ENCODE assay signal across 17 cellular contexts in the genomic region with DNA sequence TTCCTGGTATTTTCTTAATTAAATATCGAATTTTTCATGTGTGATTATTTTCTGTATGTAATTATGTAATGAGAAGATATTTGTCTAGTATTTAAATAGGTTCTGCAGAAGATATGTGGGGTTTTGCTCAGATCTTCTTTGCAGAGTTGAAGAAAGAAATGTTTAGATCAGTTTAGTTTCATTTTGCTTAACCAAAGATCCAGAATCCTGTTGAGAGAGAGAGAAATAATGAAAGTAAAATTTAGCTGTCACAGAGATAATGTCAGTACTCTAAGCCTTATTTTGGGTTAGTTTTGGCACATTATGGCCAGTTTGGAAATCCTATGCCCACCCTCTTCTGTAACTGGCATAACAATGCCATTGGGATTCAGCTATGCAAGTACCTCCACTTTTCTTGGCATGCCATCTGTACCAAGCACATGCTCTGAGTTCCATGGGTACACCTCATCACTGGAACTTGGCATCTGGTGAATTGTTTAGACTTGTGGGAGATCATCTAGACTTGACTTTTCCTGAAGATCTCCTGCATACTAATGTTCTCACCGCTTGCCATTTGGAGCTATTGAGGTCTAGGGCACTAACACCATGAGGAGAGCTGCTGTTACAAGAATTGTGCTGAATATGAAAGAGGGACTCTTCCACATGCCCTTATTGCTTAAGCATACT. TPM values are rescaled to one million over a fixed set of nuclear protein-coding genes. Genes with fewer than 3 reads are reported as not detected.
DNase-seq lines count a peak whose midpoint lies in the region; ATAC-seq, FAIRE-seq and TF ChIP-seq lines count a peak whose summit lies in the region.
"Had no signal": no experiment of that assay in that cellular context is flagged by ENCODE, and none has a peak within 500 bp of the region (broad histone marks: within the 10 kb centered on the region; RNA-seq: fewer than 3 reads in every experiment).

No MANE protein-coding gene starts in this region.

- H3K27me3 Mint-ChIP-seq in activated T-cell treated with anti-CD3 and anti-CD28 coated beads, Interleukin-2, amount 50 U/mL, for 72 hours (ENCODE audit: low read depth), result no peaks in the 10 kb centered on the region
- no peaks in the 10 kb centered on the region for H3K27me3 Mint-ChIP-seq in progenitor cell of endocrine pancreas

- H3K27ac ChIP-seq in MM.1S (ENCODE audit: low read length), result no peak overlapping the region
- H3K27ac ChIP-seq in H1 (ENCODE audit: low read depth, low read length), result no peak overlapping the region
- H3K27ac ChIP-seq: SK-N-MC had no signal

- POLR2A ChIA-PET in H1 (lab: Charles Lee; ENCODE audit: partially characterized antibody), result no interaction called here

- no peak overlapping the region for H2AK5ac ChIP-seq in H1 (ENCODE audit: low read depth, low read length)

- no peak for ATAC-seq in activated T-cell treated with anti-CD3 and anti-CD28 coated beads, Interleukin-2, amount 50 U/mL, for 72 hours (replicated peaks in 1 of 2)
- ATAC-seq in GM18867 (IDR thresholded peaks at IDR 0.05; ENCODE audit: unreplicated experiment), result no peak
- no peak for ATAC-seq in HG03378 (IDR thresholded peaks at IDR 0.05; ENCODE audit: unreplicated experiment)

- no peak for TF ChIP-seq CTCF in MM.1S (IDR thresholded peaks at IDR 0.05; ENCODE audit: low read length)
- no peak for TF ChIP-seq CTCF in H1 (IDR thresholded peaks at IDR 0.05; ENCODE audit: control extremely low read depth in 1 of 3, insufficient read depth in 1 of 3, low read depth in 1 of 3, low read length in 3 of 3)
- TF ChIP-seq CTCF in progenitor cell of endocrine pancreas (IDR thresholded peaks at IDR 0.05; ENCODE audit: unreplicated experiment), result no peak

- H3K36me3 ChIP-seq in MM.1S (replicated peaks; ENCODE audit: insufficient read depth, low read length), result no peaks in the 10 kb centered on the region; the same call in 1 of the 2 replicates
- peaks cover 0 to 4% (median 0%) of the 10 kb centered on the region in 4 experiments; a peak in 3 of 8 replicates for H3K36me3 ChIP-seq in H1 (ENCODE audit: control insufficient read depth in 2 of 4, insufficient read depth in 4 of 4, low read length in 3 of 4)
- H3K36me3 ChIP-seq: ovary had no signal

- FAIRE-seq in H1 (lab: Jason Lieb, UNC), result no peak

- H3K4ac ChIP-seq in H1 (replicated peaks; ENCODE audit: insufficient read length, low read depth, low read length), result no peak overlapping the region

- H4K8ac ChIP-seq in H1 (ENCODE audit: extremely low read depth, insufficient read depth, low read length), result no peak overlapping the region

- H4K20me1 ChIP-seq in MM.1S (ENCODE audit: insufficient read depth, low read length) (no peaks in the 10 kb centered on the region), H1 (replicated peaks in 1 of 2; ENCODE audit: control insufficient read depth in 1 of 2, insufficient read depth in 2 of 2, low read length in 2 of 2) (no peaks in the 10 kb centered on the region)

- 0 out of 2 replicates have a peak overlapping the region, but pooled peaks have one; percentile 66 for H2BK15ac ChIP-seq in H1 (ENCODE audit: low read length)

- H3K4me1 ChIP-seq in MM.1S (ENCODE audit: low read length) (0 out of 2 replicates have a peak, but pooled peaks cover 5% of the 10 kb centered on the region), H1 (replicated peaks in 1 of 4; ENCODE audit: control insufficient read depth in 3 of 4, insufficient read depth in 4 of 4, low read length in 3 of 4) (peaks cover 0 to 6% (median 0%) of the 10 kb centered on the region in 4 experiments; a peak in 2 of 7 replicates)

- H3K4me3 Mint-ChIP-seq in activated T-cell treated with anti-CD3 and anti-CD28 coated beads, Interleukin-2, amount 50 U/mL, for 72 hours, result no peak overlapping the region
- no peak overlapping the region for H3K4me3 Mint-ChIP-seq in progenitor cell of endocrine pancreas (ENCODE audit: low read depth)

- H3K4me1 Mint-ChIP-seq in activated T-cell treated with anti-CD3 and anti-CD28 coated beads, Interleukin-2, amount 50 U/mL, for 72 hours (ENCODE audit: low read depth), result peaks cover 18% of the 10 kb centered on the region
- peaks cover 62% of the 10 kb centered on the region for H3K4me1 Mint-ChIP-seq in progenitor cell of endocrine pancreas (ENCODE audit: low read depth)

- 90% methylated on average over 2 of the region's 2 CpGs; no CpG with 5 or more reads in 1 of the 2 experiments for WGBS in H1 (ENCODE audit: extremely low coverage in 1 of 2, insufficient coverage in 1 of 2, insufficient read length in 1 of 2, insufficient replicate concordance in 2 of 2, low coverage in 1 of 2, low lambda C conversion rate in 2 of 2, missing lambda C conversion rate in 1 of 2), 2 experiments

- DNase-seq in activated T-cell treated with anti-CD3 and anti-CD28 coated beads, Interleukin-2, amount 50 U/mL, for 72 hours, result no peak
- no peak for DNase-seq in activated T-cell treated with anti-CD3 and anti-CD28 coated beads, Interleukin-2, amount 50 U/mL, for 1 hour
- DNase-seq in MM.1S (peak; percentile 23), H1 (ENCODE audit: low read depth in 1 of 2, low spot score in 2 of 2) (no peak), progenitor cell of endocrine pancreas (ENCODE audit: low spot score, unreplicated experiment) (no peak), NCI-H1048 (lab: John Stamatoyannopoulos, UW) (no peak)
- DNase-seq: amygdala, dermis blood vessel endothelial cell, NCI-H2227 treated with DMSO at 0.1 percent for 48 hours, ovary had no signal

- no peak overlapping the region for H3K18ac ChIP-seq in H1 (ENCODE audit: extremely low read depth, low read length)

- H3K23ac ChIP-seq in H1 (ENCODE audit: insufficient read length), result no peak overlapping the region

- H3K4me3 ChIP-seq in MM.1S (ENCODE audit: low read length) (no peak overlapping the region), H1 (ENCODE audit: extremely low read depth in 1 of 4, insufficient read depth in 2 of 4, low read depth in 3 of 4, low read length in 4 of 4) (no peak overlapping the region)
- H3K4me3 ChIP-seq: ovary, SK-N-MC had no signal

- H3K79me2 ChIP-seq in MM.1S (ENCODE audit: low read length), result no peaks in the 10 kb centered on the region
- no peaks in the 10 kb centered on the region for H3K79me2 ChIP-seq in H1 (ENCODE audit: control insufficient read depth in 1 of 2, insufficient read depth in 2 of 2, low read length in 2 of 2)

- H3K4me2 ChIP-seq in MM.1S (ENCODE audit: low read depth, low read length) (peak overlapping the region; percentile 21; the same call in 1 of the 2 replicates), H1 (ENCODE audit: insufficient read depth in 1 of 2, low read depth in 2 of 2, low read length in 2 of 2) (no peak overlapping the region)

- no peak overlapping the region for H2BK120ac ChIP-seq in H1 (replicated peaks; ENCODE audit: low read depth, low read length)

- H3K9me2 ChIP-seq in MM.1S (replicated peaks; ENCODE audit: insufficient read depth, low read length), result no peaks in the 10 kb centered on the region

- H2AFZ ChIP-seq in MM.1S (ENCODE audit: low read length) (no peak overlapping the region), H1 (ENCODE audit: low read length) (no peak overlapping the region)

- H3K36me3 Mint-ChIP-seq in activated T-cell treated with anti-CD3 and anti-CD28 coated beads, Interleukin-2, amount 50 U/mL, for 72 hours (ENCODE audit: insufficient read depth in 2 of 2), result peaks cover 1 to 9% of the 10 kb centered on the region in 2 donors
- H3K36me3 Mint-ChIP-seq in progenitor cell of endocrine pancreas (ENCODE audit: insufficient read depth), result peaks cover 25% of the 10 kb centered on the region

- H4K5ac ChIP-seq in H1 (ENCODE audit: insufficient read length, low read depth, low read length), result no peak overlapping the region

- no peak overlapping the region for H2BK20ac ChIP-seq in H1 (ENCODE audit: low read length)

- H3K79me1 ChIP-seq in H1 (ENCODE audit: low read depth, low read length), result no peaks in the 10 kb centered on the region

- no peaks in the 10 kb centered on the region for H3F3A ChIP-seq in MM.1S (ENCODE audit: insufficient read depth, low read length)

- TF ChIP-seq EP300 in H1 (IDR thresholded peaks at IDR 0.05; ENCODE audit: borderline replicate concordance in 1 of 2, low read depth in 2 of 2, low read length in 2 of 2), result no peak

- no peaks in the 10 kb centered on the region; the same call in 1 of the 2 replicates for H3K23me2 ChIP-seq in H1 (ENCODE audit: low read depth, low read length)

- CTCF ChIA-PET in H1 (lab: Charles Lee; ENCODE audit: partially characterized antibody), result interaction anchor here (1.0 to 1.1 kb wide), 3 partner anchors 10 to 1512 kb away, joined by 3 to 4 read pairs (median 4); no protein-coding TSS in a partner anchor

- H3K27ac Mint-ChIP-seq in activated T-cell treated with anti-CD3 and anti-CD28 coated beads, Interleukin-2, amount 50 U/mL, for 72 hours, result peak overlapping the region; percentile 35
- H3K27ac Mint-ChIP-seq in progenitor cell of endocrine pancreas, result peak overlapping the region; percentile 80

- H3K56ac ChIP-seq in H1 (replicated peaks; ENCODE audit: insufficient read length, low read depth, low read length), result no peak overlapping the region

- H3K27me3 ChIP-seq in MM.1S (replicated peaks; ENCODE audit: insufficient read depth, low read length) (no peaks in the 10 kb centered on the region), H1 (replicated peaks in 1 of 4; ENCODE audit: control insufficient read depth in 3 of 4, extremely low read depth in 1 of 4, insufficient read depth in 3 of 4, low read length in 3 of 4) (no peaks in the 10 kb centered on the region)
- H3K27me3 ChIP-seq: ovary had no signal

- H3K9me3 ChIP-seq in MM.1S (replicated peaks; ENCODE audit: insufficient read depth, low read length), result no peaks in the 10 kb centered on the region
- H3K9me3 ChIP-seq in H1 (ENCODE audit: insufficient read depth in 2 of 2, low read depth in 1 of 2, low read length in 1 of 2), result no peaks in the 10 kb centered on the region
- H3K9me3 ChIP-seq: ovary had no signal

- no peak overlapping the region for H3K14ac ChIP-seq in H1 (ENCODE audit: insufficient read length)

- H4K91ac ChIP-seq in H1 (replicated peaks; ENCODE audit: insufficient read length, low read length), result no peak overlapping the region

- H2BK12ac ChIP-seq in H1 (ENCODE audit: low read depth, low read length), result no peak overlapping the region; the same call in 1 of the 2 replicates

- no peak for TF ChIP-seq RAD21 in H1 (IDR thresholded peaks at IDR 0.05 in 1 of 2, conservative IDR thresholded peaks at IDR 0.05 in 1 of 2; ENCODE audit: low read depth in 2 of 2, low read length in 2 of 2)

- H2BK5ac ChIP-seq in H1 (ENCODE audit: low read depth, low read length), result no peak overlapping the region

- H3K9me3 Mint-ChIP-seq in activated T-cell treated with anti-CD3 and anti-CD28 coated beads, Interleukin-2, amount 50 U/mL, for 72 hours, result no peaks in the 10 kb centered on the region
- H3K9me3 Mint-ChIP-seq in progenitor cell of endocrine pancreas (ENCODE audit: low read depth), result peaks cover 9% of the 10 kb centered on the region

- no peak for TF ChIP-seq POLR2A in H1 (IDR thresholded peaks at IDR 0.05; ENCODE audit: control extremely low read depth in 1 of 2, low read depth in 2 of 2, low read length in 2 of 2)

- H3K9ac ChIP-seq in MM.1S (ENCODE audit: low read length) (no peak overlapping the region), H1 (replicated peaks in 1 of 4; ENCODE audit: extremely low read depth in 1 of 4, low read depth in 3 of 4, low read length in 3 of 4) (no peak overlapping the region)

RNA-seq across cellular contexts. Expression of gene PLSCR1, which starts 30.9 kb away (rescaled TPM):
- 10 to 100 TPM; 48.7 to 65.5 TPM for total RNA-seq in activated T-cell treated with anti-CD3 and anti-CD28 coated beads, Interleukin-2, amount 50 U/mL, for 72 hours
- total RNA-seq in H1 (2021; fragmentation: NEBNext Ultra II Directional; extraction: Animal tissue kit (Norgen Biotek cat#: 25700)), result 48.3 and 48.5 TPM in 2 replicates
- 30.4 and 32.2 TPM in 2 replicates for polyA plus RNA-seq in H1 (2011; rRNA removed)
- 38.8 TPM for polyA plus RNA-seq in H1 (2011; cell fraction: cytosol; rRNA removed)
- polyA plus RNA-seq in H1 (2011; cell fraction: nucleus; rRNA removed), result 40.4 TPM
- polyA plus RNA-seq in H1 (2012, experiment 1 of 2), result 27.5 to 38.0 TPM (median 33.7 TPM) in 4 replicates
- polyA plus RNA-seq in H1 (2012, experiment 2 of 2), result 9.5 TPM
- polyA plus RNA-seq in H1 (2013, experiment 1 of 2), result 26.9 TPM
- polyA plus RNA-seq in H1 (2013, experiment 2 of 2), result 27.4 TPM
- polyA minus RNA-seq in H1 (2011; rRNA and poly(A)+ RNA removed), result 25.0 and 32.9 TPM in 2 replicates
- polyA minus RNA-seq in H1 (2011; cell fraction: cytosol; rRNA and poly(A)+ RNA removed), result 19.1 TPM
- 55.5 TPM for polyA minus RNA-seq in H1 (2011; cell fraction: nucleus; rRNA and poly(A)+ RNA removed)
- total RNA-seq in progenitor cell of endocrine pancreas, result 84.5 and 86.9 TPM in 2 replicates

RNA-seq across cellular contexts. Expression of gene PLSCR2, which starts 44.2 kb away (rescaled TPM):
- under 1 TPM in 1 of 2 donors, not detected in 1; 0.34 TPM for total RNA-seq in activated T-cell treated with anti-CD3 and anti-CD28 coated beads, Interleukin-2, amount 50 U/mL, for 72 hours
- total RNA-seq in H1 (2021; fragmentation: NEBNext Ultra II Directional; extraction: Animal tissue kit (Norgen Biotek cat#: 25700)), result not detected in 2 replicates
- not detected in 2 replicates for polyA plus RNA-seq in H1 (2011; rRNA removed)
- not detected for polyA plus RNA-seq in H1 (2011; cell fraction: cytosol; rRNA removed)
- polyA plus RNA-seq in H1 (2011; cell fraction: nucleus; rRNA removed), result not detected
- polyA plus RNA-seq in H1 (2012, experiment 1 of 2), result not detected in 4 replicates
- polyA plus RNA-seq in H1 (2012, experiment 2 of 2), result not detected
- not detected for polyA plus RNA-seq in H1 (2013, experiment 1 of 2)
- polyA plus RNA-seq in H1 (2013, experiment 2 of 2), result not detected
- polyA minus RNA-seq in H1 (2011; rRNA and poly(A)+ RNA removed), result 0.12 TPM in 1 of 2 replicates, not detected in the other
- not detected for polyA minus RNA-seq in H1 (2011; cell fraction: cytosol; rRNA and poly(A)+ RNA removed)
- polyA minus RNA-seq in H1 (2011; cell fraction: nucleus; rRNA and poly(A)+ RNA removed), result not detected
- 0.44 TPM in 1 of 2 replicates, not detected in the other for total RNA-seq in progenitor cell of endocrine pancreas
- total RNA-seq: HT1080, mesenteric fat pad, subcutaneous adipose tissue had no signal
- polyA plus RNA-seq: AG04450, ovary had no signal
